In genomic region chr14:94769413-94770250, GRCh38 we compare ENCODE assay signal across 8 cellular contexts. TPM values are rescaled to one million over a fixed set of nuclear protein-coding genes. Genes with fewer than 3 reads are reported as not detected.
DNase-seq lines count a peak whose midpoint lies in the region; ATAC-seq and TF ChIP-seq lines count a peak whose summit lies in the region.

GSC (minus strand) TSS chr14:94770113; CDS start chr14:94770015, 98 bp downstream.

- H3K4me3 Mint-ChIP-seq in brain = peak within 1 kb of the TSS; percentile 80 to 87 (median 84)

- H3K4me1 Mint-ChIP-seq in brain = peaks cover 57% of the 10 kb centered on the region

- peak within 1 kb of the TSS in 1 of 5 experiments; percentile 64 for H3K27ac Mint-ChIP-seq in brain

- no peaks in the 10 kb centered on the region for H3K36me3 Mint-ChIP-seq in brain

- TF ChIP-seq CTCF in brain (conservative IDR thresholded peaks at IDR 0.05) = no peak

- peaks cover 99% of the 10 kb centered on the region for H3K27me3 Mint-ChIP-seq in brain

- H3K9me3 Mint-ChIP-seq in brain = peaks cover 0 to 8% (median 0%) of the 10 kb centered on the region in 5 experiments

- ATAC-seq in left colon (peak; percentile 82), HG03045 (IDR thresholded peaks at IDR 0.05; ENCODE audit: unreplicated experiment) (no peak)

- peak; percentile 61 for DNase-seq in COLO668 (lab: John Stamatoyannopoulos, UW; ENCODE audit: unreplicated experiment)
- peak; percentile 58 for DNase-seq in NCI-H1092 treated with DMSO at 0.1 percent for 48 hours (lab: John Stamatoyannopoulos, UW)
- peak; percentile 21 to 43 for DNase-seq in left colon
- DNase-seq in stromal cell of bone marrow (ENCODE audit: low read depth) = peak; percentile 8
- no peak for DNase-seq in medulla oblongata (ENCODE audit: extremely low spot score)
- DNase-seq in HPDE6-E6E7 (ENCODE audit: extremely low spot score) = no peak

- intact Hi-C loops in left colon (cut with DNase I, micrococcal nuclease) = no loop called here

RNA-seq across cellular contexts. Expression of gene GSC, which starts in this region (rescaled TPM):
- polyA plus RNA-seq in brain (ENCODE audit: insufficient read depth, low read depth, low replicate concordance) = not detected
- total RNA-seq in left colon = not detected

Comparison
In these comparisons a context has a peak if more than half of its experiments do, and no peak if none do; other contexts are left out.
1. Peak in DNase-seq and ATAC-seq in left colon; RNA of the gene not detected or under 1 TPM.
2. DNase-seq: peak in COLO668 (single experiment), NCI-H1092 treated with DMSO at 0.1 percent for 48 hours (single experiment) and stromal cell of bone marrow (single experiment); none in medulla oblongata (single experiment) and HPDE6-E6E7 (single experiment).